In the genomic region with DNA sequence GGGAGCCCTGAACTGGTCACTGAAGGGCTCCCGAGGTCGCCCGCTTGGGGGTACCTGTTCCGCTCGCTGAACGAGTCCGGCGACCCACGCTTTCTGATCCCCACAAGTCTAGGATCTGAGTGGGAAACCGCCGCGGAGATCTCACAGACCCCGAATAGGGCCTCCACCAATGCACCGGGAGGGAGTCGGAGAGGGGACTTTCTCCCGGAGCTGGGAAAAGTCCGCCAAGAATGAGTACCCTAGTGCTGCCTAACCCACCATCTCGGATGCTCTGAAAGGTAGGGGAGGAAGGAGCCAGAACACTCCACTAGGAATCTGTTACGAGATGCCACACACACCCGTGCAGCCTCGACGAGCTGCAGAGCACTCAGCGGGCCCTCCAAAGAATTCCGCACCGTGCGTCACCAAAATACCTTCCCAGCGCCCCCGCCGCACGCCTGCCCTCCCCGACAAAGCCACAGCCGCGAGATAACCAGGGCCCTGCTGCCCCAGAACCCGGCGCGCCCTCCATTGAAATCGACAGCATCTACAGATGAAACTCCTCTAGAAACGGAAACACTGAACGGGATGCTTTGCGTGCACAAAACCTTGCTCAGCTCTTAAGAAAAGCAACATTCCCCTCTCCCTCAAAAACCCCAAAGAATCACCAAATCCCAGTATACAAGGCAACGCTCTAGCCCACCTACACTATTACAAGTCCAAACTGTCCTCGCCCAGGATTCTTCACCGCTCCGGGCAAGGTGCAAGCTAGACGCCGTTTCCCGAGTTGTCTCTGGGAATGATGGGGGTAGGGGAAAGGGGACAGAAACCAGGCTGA, we compare ENCODE assay signal across 8 cellular contexts. TPM values are rescaled to one million over a fixed set of nuclear protein-coding genes. Genes with fewer than 3 reads are reported as not detected.
DNase-seq lines count a peak whose midpoint lies in the region; ATAC-seq and TF ChIP-seq lines count a peak whose summit lies in the region.

No MANE protein-coding gene starts in this region.

- no peak for TF ChIP-seq RAD21 in liver (IDR thresholded peaks at IDR 0.05)

- no peak for ATAC-seq in thoracic aorta (ENCODE audit: insufficient number of reproducible peaks, low FRiP score, low read depth)

- 2% methylated on average over 47 of the region's 47 CpGs for WGBS in liver

- H3K27ac ChIP-seq in liver (ENCODE audit: low read depth in 1 of 2, low read length in 2 of 2) = peak overlapping the region; percentile 20 to 43
- H3K27ac ChIP-seq in thoracic aorta = peak overlapping the region; percentile 74 to 80

- H3K4me3 ChIP-seq in cardiac fibroblast (replicated peaks in 1 of 2; ENCODE audit: low read depth in 2 of 2, low read length in 2 of 2) (peak overlapping the region; percentile 79 to 84), liver (ENCODE audit: low read depth in 1 of 3, low read length in 3 of 3) (peak overlapping the region; percentile 1 to 49 (median 24)), thoracic aorta (peak overlapping the region; percentile 85)

- H3K4me1 ChIP-seq in liver (ENCODE audit: control insufficient read depth in 4 of 4, insufficient read depth in 4 of 4, low read length in 3 of 4) (peaks cover 18 to 49% (median 30%) of the 10 kb centered on the region in 4 donors), thoracic aorta (ENCODE audit: control insufficient read depth in 1 of 2, low read depth in 2 of 2) (peaks cover 12 to 29% of the 10 kb centered on the region in 2 donors)

- TF ChIP-seq CTCF in cardiac fibroblast (IDR thresholded peaks at IDR 0.05; ENCODE audit: low read depth, low read length) (no peak), liver (IDR thresholded peaks at IDR 0.05; ENCODE audit: low read depth, low read length, missing input control) (no peak), thoracic aorta (IDR thresholded peaks at IDR 0.05) (no peak)

- DNase-seq in DMS53 (lab: John Stamatoyannopoulos, UW) = peak; percentile 80
- peak; percentile 37 for DNase-seq in NCI-H345 (lab: John Stamatoyannopoulos, UW)
- DNase-seq in cardiac fibroblast (ENCODE audit: low read depth in 2 of 2) = peak; percentile 79 to 82
- DNase-seq in thoracic aorta (ENCODE audit: low spot score) = no peak
- DNase-seq in NCI-H510A treated with DMSO at 0.1 percent for 48 hours (lab: John Stamatoyannopoulos, UW) = no peak
- no peak for DNase-seq in Ammon's horn (ENCODE audit: low spot score)
- no peak for DNase-seq in MV-4-11 (lab: John Stamatoyannopoulos, UW)

- H3K27me3 ChIP-seq in liver (ENCODE audit: control insufficient read depth in 4 of 4, insufficient read depth in 4 of 4, low read length in 3 of 4) (peaks cover 0 to 26% (median 11%) of the 10 kb centered on the region in 4 donors), thoracic aorta (replicated peaks; ENCODE audit: insufficient read depth) (no peaks in the 10 kb centered on the region)

- H3K9me3 ChIP-seq in liver (ENCODE audit: control insufficient read depth in 4 of 4, low read length in 3 of 4) = no peaks in the 10 kb centered on the region
- no peaks in the 10 kb centered on the region for H3K9me3 ChIP-seq in thoracic aorta

- no peak overlapping the region for H3K9ac ChIP-seq in liver (ENCODE audit: low read depth in 1 of 2, low read length in 2 of 2)

- H3K36me3 ChIP-seq in liver (ENCODE audit: control insufficient read depth in 4 of 4, insufficient read depth in 3 of 4, low read depth in 1 of 4, low read length in 3 of 4) = no peaks in the 10 kb centered on the region
- H3K36me3 ChIP-seq in thoracic aorta = no peaks in the 10 kb centered on the region

TF ChIP-seq in liver, 16 proteins besides CTCF, POLR2A, EP300 and RAD21:
- TF ChIP-seq NR2F2 (IDR thresholded peaks at IDR 0.05) = no peak
- TF ChIP-seq, protein P1, sequence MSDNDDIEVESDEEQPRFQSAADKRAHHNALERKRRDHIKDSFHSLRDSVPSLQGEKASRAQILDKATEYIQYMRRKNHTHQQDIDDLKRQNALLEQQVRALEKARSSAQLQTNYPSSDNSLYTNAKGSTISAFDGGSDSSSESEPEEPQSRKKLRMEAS (IDR thresholded peaks at IDR 0.05) = no peak
- TF ChIP-seq FOXA2 (IDR thresholded peaks at IDR 0.05) = no peak
- TF ChIP-seq RXRA (IDR thresholded peaks at IDR 0.05) = no peak
- TF ChIP-seq, protein P2, sequence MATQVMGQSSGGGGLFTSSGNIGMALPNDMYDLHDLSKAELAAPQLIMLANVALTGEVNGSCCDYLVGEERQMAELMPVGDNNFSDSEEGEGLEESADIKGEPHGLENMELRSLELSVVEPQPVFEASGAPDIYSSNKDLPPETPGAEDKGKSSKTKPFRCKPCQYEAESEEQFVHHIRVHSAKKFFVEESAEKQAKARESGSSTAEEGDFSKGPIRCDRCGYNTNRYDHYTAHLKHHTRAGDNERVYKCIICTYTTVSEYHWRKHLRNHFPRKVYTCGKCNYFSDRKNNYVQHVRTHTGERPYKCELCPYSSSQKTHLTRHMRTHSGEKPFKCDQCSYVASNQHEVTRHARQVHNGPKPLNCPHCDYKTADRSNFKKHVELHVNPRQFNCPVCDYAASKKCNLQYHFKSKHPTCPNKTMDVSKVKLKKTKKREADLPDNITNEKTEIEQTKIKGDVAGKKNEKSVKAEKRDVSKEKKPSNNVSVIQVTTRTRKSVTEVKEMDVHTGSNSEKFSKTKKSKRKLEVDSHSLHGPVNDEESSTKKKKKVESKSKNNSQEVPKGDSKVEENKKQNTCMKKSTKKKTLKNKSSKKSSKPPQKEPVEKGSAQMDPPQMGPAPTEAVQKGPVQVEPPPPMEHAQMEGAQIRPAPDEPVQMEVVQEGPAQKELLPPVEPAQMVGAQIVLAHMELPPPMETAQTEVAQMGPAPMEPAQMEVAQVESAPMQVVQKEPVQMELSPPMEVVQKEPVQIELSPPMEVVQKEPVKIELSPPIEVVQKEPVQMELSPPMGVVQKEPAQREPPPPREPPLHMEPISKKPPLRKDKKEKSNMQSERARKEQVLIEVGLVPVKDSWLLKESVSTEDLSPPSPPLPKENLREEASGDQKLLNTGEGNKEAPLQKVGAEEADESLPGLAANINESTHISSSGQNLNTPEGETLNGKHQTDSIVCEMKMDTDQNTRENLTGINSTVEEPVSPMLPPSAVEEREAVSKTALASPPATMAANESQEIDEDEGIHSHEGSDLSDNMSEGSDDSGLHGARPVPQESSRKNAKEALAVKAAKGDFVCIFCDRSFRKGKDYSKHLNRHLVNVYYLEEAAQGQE (IDR thresholded peaks at IDR 0.05) = no peak
- TF ChIP-seq, protein P3, sequence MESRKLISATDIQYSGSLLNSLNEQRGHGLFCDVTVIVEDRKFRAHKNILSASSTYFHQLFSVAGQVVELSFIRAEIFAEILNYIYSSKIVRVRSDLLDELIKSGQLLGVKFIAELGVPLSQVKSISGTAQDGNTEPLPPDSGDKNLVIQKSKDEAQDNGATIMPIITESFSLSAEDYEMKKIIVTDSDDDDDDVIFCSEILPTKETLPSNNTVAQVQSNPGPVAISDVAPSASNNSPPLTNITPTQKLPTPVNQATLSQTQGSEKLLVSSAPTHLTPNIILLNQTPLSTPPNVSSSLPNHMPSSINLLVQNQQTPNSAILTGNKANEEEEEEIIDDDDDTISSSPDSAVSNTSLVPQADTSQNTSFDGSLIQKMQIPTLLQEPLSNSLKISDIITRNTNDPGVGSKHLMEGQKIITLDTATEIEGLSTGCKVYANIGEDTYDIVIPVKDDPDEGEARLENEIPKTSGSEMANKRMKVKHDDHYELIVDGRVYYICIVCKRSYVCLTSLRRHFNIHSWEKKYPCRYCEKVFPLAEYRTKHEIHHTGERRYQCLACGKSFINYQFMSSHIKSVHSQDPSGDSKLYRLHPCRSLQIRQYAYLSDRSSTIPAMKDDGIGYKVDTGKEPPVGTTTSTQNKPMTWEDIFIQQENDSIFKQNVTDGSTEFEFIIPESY (IDR thresholded peaks at IDR 0.05) = no peak
- TF ChIP-seq EGR1 (IDR thresholded peaks at IDR 0.05; ENCODE audit: low read depth in 2 of 2) = no peak
- no peak for TF ChIP-seq HNF4A (conservative IDR thresholded peaks at IDR 0.05)
- no peak for TF ChIP-seq YY1 (IDR thresholded peaks at IDR 0.05)

RNA-seq across cellular contexts. Expression of a gene that starts 0.7 kb away (rescaled TPM):
- total RNA-seq in liver (1 to 10 TPM; 2.1 to 5.1 TPM), thoracic aorta (100 to 1,000 TPM in 1 of 2 donors, 10 to 100 TPM in 1; 92.3 to 131 TPM)
- 1 to 10 TPM in 1 of 2 donors, under 1 TPM in 1; 0.15 to 1.5 TPM for polyA plus RNA-seq in liver

RNA-seq across cellular contexts. Expression of a gene that starts 38.4 kb away (rescaled TPM):
- 100 to 1,000 TPM in 1 of 2 donors, 10 to 100 TPM in 1; 69.8 to 279 TPM for total RNA-seq in liver
- 100 to 1,000 TPM; 299 to 583 TPM for polyA plus RNA-seq in liver
- 100 to 1,000 TPM; 101 to 643 TPM for total RNA-seq in thoracic aorta

Comparison
In these comparisons a context has a peak if more than half of its experiments do, and no peak if none do; other contexts are left out.
1. DNase-seq: peak in DMS53 (single experiment), NCI-H345 (single experiment) and cardiac fibroblast (2 of 2); none in thoracic aorta (single experiment), NCI-H510A treated with DMSO at 0.1 percent for 48 hours (single experiment), Ammon's horn (single experiment) and MV-4-11 (single experiment).
2. H3K4me3 ChIP-seq: peak in every context shown above with its lines; median percentile 85 in thoracic aorta; 82 in cardiac fibroblast; 24 in liver.
3. RNA of a gene that starts 0.7 kb away (total RNA-seq): 92.3 to 131 TPM in thoracic aorta; 2.1 to 5.1 TPM in liver; every median in the first group is over 10 times any median in the second.